12 cellular contexts compared by ENCODE assay signal in genomic region chr17:63150994-63151464, GRCh38.
DNase-seq lines count a peak whose midpoint lies in the region; ATAC-seq lines count a peak whose summit lies in the region.
"Had no signal": no experiment of that assay in that cellular context is flagged by ENCODE, and none has a peak within 500 bp of the region (broad histone marks: within the 10 kb centered on the region; RNA-seq: fewer than 3 reads in every experiment).

No MANE protein-coding gene starts in this region.

- H3K27ac ChIP-seq in iPS-20b (ENCODE audit: low read length): no peak overlapping the region
- H3K27ac ChIP-seq in temporal lobe (ENCODE audit: low read depth, low read length): peak overlapping the region; percentile 59
- H3K27ac ChIP-seq: esophagus squamous epithelium had no signal

- ATAC-seq in HG02588 (IDR thresholded peaks at IDR 0.05; ENCODE audit: unreplicated experiment): no peak
- no peak for ATAC-seq in GM21367 (IDR thresholded peaks at IDR 0.05; ENCODE audit: unreplicated experiment)
- ATAC-seq: activated CD4-positive, alpha-beta T cell treated with anti-CD3 and anti-CD28 coated beads for 36 hours had no signal

- DNase-seq in NCI-H1417 (lab: John Stamatoyannopoulos, UW) (peak in 2 of 3 experiments; percentile 8 to 69), NCI-H1417 treated with DMSO at 0.1 percent for 48 hours (lab: John Stamatoyannopoulos, UW) (no peak), adipocyte (ENCODE audit: low read depth) (peak; percentile 88)
- DNase-seq in stimulated activated CD4-positive, alpha-beta T cell treated with anti-CD3 and anti-CD28 coated beads, Interleukin-4, amount 100 ng/mL, for 24 hours: no peak
- DNase-seq: 8988T; activated CD4-positive, alpha-beta T cell treated with anti-CD3 and anti-CD28 coated beads for 36 hours; esophagus squamous epithelium; GF-D8 had no signal

- H3K27me3 ChIP-seq in adipocyte (replicated peaks; ENCODE audit: control insufficient read depth, insufficient read depth, low read length) (no peaks in the 10 kb centered on the region), iPS-20b (ENCODE audit: insufficient read depth, low read length) (no peaks in the 10 kb centered on the region)
- H3K27me3 ChIP-seq: esophagus squamous epithelium had no signal

- H3K9ac ChIP-seq in adipocyte (ENCODE audit: low read length) (peak overlapping the region; percentile 24), iPS-20b (ENCODE audit: low read depth, low read length) (0 out of 2 replicates have a peak overlapping the region, but pooled peaks have one; percentile 21)

- peaks cover 25% of the 10 kb centered on the region for H3K4me1 ChIP-seq in adipocyte (ENCODE audit: control insufficient read depth, insufficient read depth, low read length)
- H3K4me1 ChIP-seq in iPS-20b (ENCODE audit: insufficient read depth, low read length): peaks cover 31% of the 10 kb centered on the region
- H3K4me1 ChIP-seq: esophagus squamous epithelium had no signal

- peak overlapping the region; percentile 44 for H3K4me3 ChIP-seq in adipocyte (ENCODE audit: low read length)
- 0 out of 2 replicates have a peak overlapping the region, but pooled peaks have one; percentile 23 for H3K4me3 ChIP-seq in iPS-20b (ENCODE audit: low read length)
- H3K4me3 ChIP-seq: esophagus squamous epithelium had no signal

- H3K9me3 ChIP-seq in adipocyte (ENCODE audit: control insufficient read depth, low read length) (peaks cover under 1% of the 10 kb centered on the region), iPS-20b (ENCODE audit: insufficient read depth, low read depth, low read length) (no peaks in the 10 kb centered on the region)
- H3K9me3 ChIP-seq: esophagus squamous epithelium had no signal

- H3K36me3 ChIP-seq in adipocyte (ENCODE audit: control insufficient read depth, insufficient read depth, low read length, severe bottlenecking) (no peaks in the 10 kb centered on the region), iPS-20b (ENCODE audit: insufficient read depth, low read depth, low read length) (no peaks in the 10 kb centered on the region)
- H3K36me3 ChIP-seq: esophagus squamous epithelium had no signal

Comparison
In these comparisons a context has a peak if more than half of its experiments do, and no peak if none do; other contexts are left out.
1. DNase-seq: peak in NCI-H1417 (2 of 3) and adipocyte (single experiment); none in NCI-H1417 treated with DMSO at 0.1 percent for 48 hours (single experiment) and stimulated activated CD4-positive, alpha-beta T cell treated with anti-CD3 and anti-CD28 coated beads, Interleukin-4, amount 100 ng/mL, for 24 hours (single experiment).